8 cellular contexts compared by ENCODE assay signal in the genomic region with DNA sequence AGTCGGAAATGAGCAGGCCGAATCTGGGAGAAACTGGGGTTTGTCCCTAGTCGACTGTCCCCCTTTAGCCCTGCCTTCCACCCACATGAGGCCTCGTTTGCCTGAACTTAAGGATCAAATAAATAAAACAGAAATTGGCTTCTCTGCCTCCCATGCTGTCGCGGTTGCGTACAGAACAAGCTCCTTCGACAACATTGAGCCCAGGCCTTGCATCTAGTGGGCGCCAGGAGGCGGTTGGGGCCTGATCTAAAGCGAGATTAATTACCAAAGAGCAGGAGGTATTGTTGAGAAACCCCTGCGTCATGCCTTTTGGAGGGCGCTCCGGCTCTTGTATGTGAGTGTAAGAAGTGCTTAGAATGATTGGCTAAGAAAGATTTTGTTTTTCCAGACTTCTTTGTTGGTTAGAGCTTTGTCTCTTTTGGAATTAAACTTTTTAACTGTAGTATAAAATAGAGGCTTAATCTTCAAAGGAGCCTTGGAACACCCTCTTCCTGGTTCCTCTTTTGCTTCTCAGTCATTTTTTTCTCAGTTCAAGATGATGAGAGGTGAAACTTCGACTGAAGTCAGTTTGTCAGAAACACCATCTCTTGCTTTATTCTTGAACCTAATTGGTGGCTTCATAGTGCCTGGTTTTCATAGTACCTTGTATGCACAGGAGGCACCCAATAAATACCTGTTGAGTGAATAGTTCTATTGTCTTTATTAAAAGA. TPM values are rescaled to one million over a fixed set of nuclear protein-coding genes. Genes with fewer than 3 reads are reported as not detected.
DNase-seq lines count a peak whose midpoint lies in the region; ATAC-seq, FAIRE-seq and TF ChIP-seq lines count a peak whose summit lies in the region.

No MANE protein-coding gene starts in this region.

- H3K4me3 ChIP-seq in LNCaP clone FGC (ENCODE audit: low read depth, low read length): peak overlapping the region; percentile 88
- peak overlapping the region; percentile 98 for H3K4me3 ChIP-seq in parathyroid adenoma (ENCODE audit: low read depth, low read length)
- H3K4me3 ChIP-seq in tibial nerve: peak overlapping the region; percentile 54 to 99 (median 72)

- DNase-seq in G401 (ENCODE audit: low spot score) (peak; percentile 54), H54 (ENCODE audit: insufficient read length, low spot score) (peak; percentile 53), LNCaP clone FGC (ENCODE audit: low read depth) (peak; percentile 50), SKM-1 (lab: John Stamatoyannopoulos, UW; ENCODE audit: unreplicated experiment) (peak; percentile 57), Right ventricle myocardium superior (peak; percentile 75), tibial nerve (ENCODE audit: low spot score in 2 of 2) (peak; percentile 56 to 78)
- DNase-seq in activated naive CD8-positive, alpha-beta T cell treated with anti-CD3 and anti-CD28 coated beads for 36 hours: peak; percentile 77

- peaks cover 23% of the 10 kb centered on the region for H3K4me1 Mint-ChIP-seq in activated naive CD8-positive, alpha-beta T cell treated with anti-CD3 and anti-CD28 coated beads for 36 hours

- peak; percentile 69 for ATAC-seq in Right ventricle myocardium superior (ENCODE audit: poor library complexity)

- no peak for FAIRE-seq in H54 (lab: Jason Lieb, UNC)

- no peak for TF ChIP-seq POLR2A in H54 (IDR thresholded peaks at IDR 0.05; ENCODE audit: low read depth, low read length)
- peak in 1 of 2 donors; percentile 36 for TF ChIP-seq POLR2A in tibial nerve (IDR thresholded peaks at IDR 0.05)

- peak overlapping the region; percentile 97 for H3K4me3 Mint-ChIP-seq in activated naive CD8-positive, alpha-beta T cell treated with anti-CD3 and anti-CD28 coated beads for 36 hours

- peak; percentile 60 for TF ChIP-seq CTCF in LNCaP clone FGC (IDR thresholded peaks at IDR 0.05; ENCODE audit: control insufficient read depth, extremely low read depth, insufficient read depth)
- peak; percentile 38 for TF ChIP-seq CTCF in parathyroid adenoma (IDR thresholded peaks at IDR 0.05)
- peak in 4 of 5 experiments; percentile 24 to 54 (median 38) for TF ChIP-seq CTCF in tibial nerve (IDR thresholded peaks at IDR 0.05)

- H3K9me3 Mint-ChIP-seq in activated naive CD8-positive, alpha-beta T cell treated with anti-CD3 and anti-CD28 coated beads for 36 hours: peaks cover 1% of the 10 kb centered on the region

- in situ Hi-C loops in G401 (cut with HindIII; ENCODE audit: low sequenced_read_pairs): no loop called here

- H3K27me3 ChIP-seq in parathyroid adenoma (ENCODE audit: control insufficient read depth, insufficient read depth, low read length) (no peaks in the 10 kb centered on the region), tibial nerve (no peaks in the 10 kb centered on the region)

- H3K9me3 ChIP-seq in parathyroid adenoma (ENCODE audit: control insufficient read depth, low read length): no peaks in the 10 kb centered on the region
- H3K9me3 ChIP-seq in tibial nerve: no peaks in the 10 kb centered on the region

- intact Hi-C loops in Right ventricle myocardium superior (cut with DNase I): loop anchor here (5.0 kb wide), 1 partner anchor 303 kb away; no protein-coding TSS in a partner anchor

- H3K4me2 ChIP-seq in parathyroid adenoma (ENCODE audit: low read length): peak overlapping the region; percentile 94

- TF ChIP-seq EP300 in tibial nerve (IDR thresholded peaks at IDR 0.05): peak; percentile 9 to 45

- H3K36me3 Mint-ChIP-seq in activated naive CD8-positive, alpha-beta T cell treated with anti-CD3 and anti-CD28 coated beads for 36 hours: peaks cover 28% of the 10 kb centered on the region

- peak overlapping the region; percentile 90 for H2AFZ ChIP-seq in parathyroid adenoma

- no peaks in the 10 kb centered on the region for H3K27me3 Mint-ChIP-seq in activated naive CD8-positive, alpha-beta T cell treated with anti-CD3 and anti-CD28 coated beads for 36 hours

- 2% methylated on average over 15 of the region's 15 CpGs for WGBS in tibial nerve, 2 donors

- peaks cover 26% of the 10 kb centered on the region for H3K79me2 ChIP-seq in parathyroid adenoma

- H3K27ac Mint-ChIP-seq in activated naive CD8-positive, alpha-beta T cell treated with anti-CD3 and anti-CD28 coated beads for 36 hours: peak overlapping the region; percentile 99

- H3K9ac ChIP-seq in parathyroid adenoma: peak overlapping the region; percentile 64

- H3K4me1 ChIP-seq in parathyroid adenoma (no peaks in the 10 kb centered on the region), tibial nerve (peaks cover 0 to 41% (median 17%) of the 10 kb centered on the region in 4 donors)

- H3K27ac ChIP-seq in parathyroid adenoma (peak overlapping the region; percentile 84), tibial nerve (peak overlapping the region; percentile 89 to 100 (median 95))

- H3K36me3 ChIP-seq in parathyroid adenoma (ENCODE audit: control insufficient read depth, insufficient read depth, low read length) (no peaks in the 10 kb centered on the region), tibial nerve (peaks cover 0 to 24% (median 0%) of the 10 kb centered on the region in 3 donors)

RNA-seq across cellular contexts. Expression of gene ATP6V0E1, which starts 0.8 kb away (rescaled TPM):
- 102 and 126 TPM in 2 replicates for total RNA-seq in G401 (2014; rRNA removed; shearing (Covaris generic))
- total RNA-seq in activated naive CD8-positive, alpha-beta T cell treated with anti-CD3 and anti-CD28 coated beads for 36 hours: 100 to 1,000 TPM; 118 to 121 TPM
- total RNA-seq in Right ventricle myocardium superior (187 TPM), tibial nerve (100 to 1,000 TPM in 1 of 4 donors, 10 to 100 TPM in 3; 88.8 to 121 (median 92.0) TPM)

RNA-seq across cellular contexts. Expression of gene RPL26L1, which starts 25.2 kb away (rescaled TPM):
- 144 and 147 TPM in 2 replicates for total RNA-seq in G401 (2014; rRNA removed; shearing (Covaris generic))
- total RNA-seq in activated naive CD8-positive, alpha-beta T cell treated with anti-CD3 and anti-CD28 coated beads for 36 hours: 100 to 1,000 TPM in 1 of 2 experiments, 10 to 100 TPM in 1; 96.4 to 101 TPM
- total RNA-seq in Right ventricle myocardium superior: 22.8 TPM
- total RNA-seq in tibial nerve: 10 to 100 TPM in 3 of 4 donors, 1 to 10 TPM in 1; 6.1 to 30.8 (median 25.3) TPM

Comparison
In these comparisons a context has a peak if more than half of its experiments do, and no peak if none do; other contexts are left out.
1. Peak in every context shown above with its lines: DNase-seq, ATAC-seq, H3K4me3 ChIP-seq and H3K27ac ChIP-seq.